ENCODE assay signal across 1 cellular context in genomic region chr11:112042161-112042960, GRCh38.
TF ChIP-seq lines count a peak whose summit lies in the region.

No MANE protein-coding gene starts in this region.

TF ChIP-seq in WTC11, 78 proteins besides CTCF, POLR2A, EP300 and RAD21 (continued from another document):
- TF ChIP-seq IRF1 (CRISPR knock-in tag; IDR thresholded peaks at IDR 0.05) (no peak), ZNF121 (CRISPR knock-in tag; IDR thresholded peaks at IDR 0.05) (no peak), ZNF138 (CRISPR knock-in tag; conservative IDR thresholded peaks at IDR 0.05) (no peak), RELA (CRISPR knock-in tag; IDR thresholded peaks at IDR 0.05; ENCODE audit: borderline replicate concordance) (no peak), HMGA2 (CRISPR knock-in tag; IDR thresholded peaks at IDR 0.05) (no peak)
